Comparison of ENCODE assay signal across 1 cellular context in the genomic region with DNA sequence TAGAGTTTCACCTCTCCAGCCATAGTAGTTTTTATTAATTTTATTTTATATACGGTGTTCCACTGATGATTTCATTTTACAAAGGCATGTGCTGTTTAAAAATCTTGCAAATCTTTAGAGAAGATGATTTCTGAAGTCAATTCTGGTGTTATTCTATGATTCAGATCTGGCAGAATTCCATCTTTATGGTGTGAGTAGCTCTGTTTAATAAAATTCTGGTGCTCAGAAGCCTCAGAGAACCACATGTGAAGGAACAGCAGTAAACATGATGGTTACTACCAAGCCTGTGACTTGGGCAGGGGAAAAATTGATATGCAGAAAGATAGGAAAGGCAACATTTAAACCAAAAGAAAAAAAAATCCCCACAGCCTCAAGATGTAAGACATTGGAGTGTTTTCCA.
TF ChIP-seq lines count a peak whose summit lies in the region.

No MANE protein-coding gene starts in this region.

TF ChIP-seq in SK-N-SH treated with all-trans-retinoic acid at 6 μM for 48 hours, 23 proteins besides CTCF, POLR2A, EP300 and RAD21 (continued from another document):
- TF ChIP-seq, protein P1, sequence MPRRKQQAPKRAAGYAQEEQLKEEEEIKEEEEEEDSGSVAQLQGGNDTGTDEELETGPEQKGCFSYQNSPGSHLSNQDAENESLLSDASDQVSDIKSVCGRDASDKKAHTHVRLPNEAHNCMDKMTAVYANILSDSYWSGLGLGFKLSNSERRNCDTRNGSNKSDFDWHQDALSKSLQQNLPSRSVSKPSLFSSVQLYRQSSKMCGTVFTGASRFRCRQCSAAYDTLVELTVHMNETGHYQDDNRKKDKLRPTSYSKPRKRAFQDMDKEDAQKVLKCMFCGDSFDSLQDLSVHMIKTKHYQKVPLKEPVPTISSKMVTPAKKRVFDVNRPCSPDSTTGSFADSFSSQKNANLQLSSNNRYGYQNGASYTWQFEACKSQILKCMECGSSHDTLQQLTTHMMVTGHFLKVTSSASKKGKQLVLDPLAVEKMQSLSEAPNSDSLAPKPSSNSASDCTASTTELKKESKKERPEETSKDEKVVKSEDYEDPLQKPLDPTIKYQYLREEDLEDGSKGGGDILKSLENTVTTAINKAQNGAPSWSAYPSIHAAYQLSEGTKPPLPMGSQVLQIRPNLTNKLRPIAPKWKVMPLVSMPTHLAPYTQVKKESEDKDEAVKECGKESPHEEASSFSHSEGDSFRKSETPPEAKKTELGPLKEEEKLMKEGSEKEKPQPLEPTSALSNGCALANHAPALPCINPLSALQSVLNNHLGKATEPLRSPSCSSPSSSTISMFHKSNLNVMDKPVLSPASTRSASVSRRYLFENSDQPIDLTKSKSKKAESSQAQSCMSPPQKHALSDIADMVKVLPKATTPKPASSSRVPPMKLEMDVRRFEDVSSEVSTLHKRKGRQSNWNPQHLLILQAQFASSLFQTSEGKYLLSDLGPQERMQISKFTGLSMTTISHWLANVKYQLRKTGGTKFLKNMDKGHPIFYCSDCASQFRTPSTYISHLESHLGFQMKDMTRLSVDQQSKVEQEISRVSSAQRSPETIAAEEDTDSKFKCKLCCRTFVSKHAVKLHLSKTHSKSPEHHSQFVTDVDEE (CRISPR knock-in tag; IDR thresholded peaks at IDR 0.05) = no peak
- TF ChIP-seq ZFP3 (CRISPR knock-in tag; IDR thresholded peaks at IDR 0.05) (no peak), TCF4 (CRISPR knock-in tag; IDR thresholded peaks at IDR 0.05; ENCODE audit: borderline replicate concordance) (no peak)
